ENCODE assay signal across 1 cellular context in the genomic region with DNA sequence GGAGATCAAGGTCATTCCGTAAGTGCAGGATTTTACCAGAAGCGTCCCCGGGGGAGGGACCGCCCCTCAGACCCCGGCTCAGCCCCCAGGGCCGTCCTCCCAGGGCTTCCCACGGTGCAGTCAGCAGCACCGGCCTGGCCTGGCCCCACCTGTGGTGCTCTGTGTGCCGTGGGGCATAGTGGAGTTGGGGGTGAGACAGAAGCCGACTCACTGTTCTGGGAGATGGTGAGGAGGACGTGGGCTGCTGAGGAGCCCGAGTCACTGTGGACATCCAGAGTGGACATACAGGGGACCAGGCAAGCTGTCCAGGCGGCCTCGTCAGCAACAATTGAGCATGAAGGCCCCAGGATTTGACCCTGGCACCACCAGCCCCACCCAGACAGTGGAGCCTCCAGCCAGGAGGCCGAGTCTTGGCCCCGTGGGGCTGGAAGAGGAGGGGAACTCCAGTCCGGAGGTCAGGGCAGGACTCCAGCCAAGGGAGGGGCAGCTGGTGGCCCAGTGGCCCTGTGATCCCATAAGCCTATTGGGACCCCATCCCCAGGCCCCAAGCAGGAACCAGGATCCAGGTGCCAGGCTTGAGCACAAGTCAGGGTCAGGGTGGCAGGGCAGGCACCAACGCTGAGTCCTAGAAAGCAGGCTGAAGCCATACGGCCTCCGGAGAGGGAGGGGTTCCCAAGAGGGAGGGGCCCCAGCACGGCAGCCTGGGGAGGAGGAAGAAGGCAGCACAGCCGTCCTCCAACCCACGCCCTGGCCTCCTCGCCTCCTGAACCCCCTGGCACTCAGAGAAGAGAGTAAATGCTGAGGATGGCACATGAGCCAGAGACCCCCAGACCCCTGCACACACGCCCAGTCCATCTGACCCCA.
TF ChIP-seq lines count a peak whose summit lies in the region.

No MANE protein-coding gene starts in this region.

TF ChIP-seq in WTC11, 78 proteins besides CTCF, POLR2A, EP300 and RAD21 (continued from another document):
- TF ChIP-seq, protein P1, sequence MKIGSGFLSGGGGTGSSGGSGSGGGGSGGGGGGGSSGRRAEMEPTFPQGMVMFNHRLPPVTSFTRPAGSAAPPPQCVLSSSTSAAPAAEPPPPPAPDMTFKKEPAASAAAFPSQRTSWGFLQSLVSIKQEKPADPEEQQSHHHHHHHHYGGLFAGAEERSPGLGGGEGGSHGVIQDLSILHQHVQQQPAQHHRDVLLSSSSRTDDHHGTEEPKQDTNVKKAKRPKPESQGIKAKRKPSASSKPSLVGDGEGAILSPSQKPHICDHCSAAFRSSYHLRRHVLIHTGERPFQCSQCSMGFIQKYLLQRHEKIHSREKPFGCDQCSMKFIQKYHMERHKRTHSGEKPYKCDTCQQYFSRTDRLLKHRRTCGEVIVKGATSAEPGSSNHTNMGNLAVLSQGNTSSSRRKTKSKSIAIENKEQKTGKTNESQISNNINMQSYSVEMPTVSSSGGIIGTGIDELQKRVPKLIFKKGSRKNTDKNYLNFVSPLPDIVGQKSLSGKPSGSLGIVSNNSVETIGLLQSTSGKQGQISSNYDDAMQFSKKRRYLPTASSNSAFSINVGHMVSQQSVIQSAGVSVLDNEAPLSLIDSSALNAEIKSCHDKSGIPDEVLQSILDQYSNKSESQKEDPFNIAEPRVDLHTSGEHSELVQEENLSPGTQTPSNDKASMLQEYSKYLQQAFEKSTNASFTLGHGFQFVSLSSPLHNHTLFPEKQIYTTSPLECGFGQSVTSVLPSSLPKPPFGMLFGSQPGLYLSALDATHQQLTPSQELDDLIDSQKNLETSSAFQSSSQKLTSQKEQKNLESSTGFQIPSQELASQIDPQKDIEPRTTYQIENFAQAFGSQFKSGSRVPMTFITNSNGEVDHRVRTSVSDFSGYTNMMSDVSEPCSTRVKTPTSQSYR (CRISPR knock-in tag; IDR thresholded peaks at IDR 0.05), result no peak
- TF ChIP-seq JUN (CRISPR knock-in tag; IDR thresholded peaks at IDR 0.05), result no peak
- TF ChIP-seq, protein P2, sequence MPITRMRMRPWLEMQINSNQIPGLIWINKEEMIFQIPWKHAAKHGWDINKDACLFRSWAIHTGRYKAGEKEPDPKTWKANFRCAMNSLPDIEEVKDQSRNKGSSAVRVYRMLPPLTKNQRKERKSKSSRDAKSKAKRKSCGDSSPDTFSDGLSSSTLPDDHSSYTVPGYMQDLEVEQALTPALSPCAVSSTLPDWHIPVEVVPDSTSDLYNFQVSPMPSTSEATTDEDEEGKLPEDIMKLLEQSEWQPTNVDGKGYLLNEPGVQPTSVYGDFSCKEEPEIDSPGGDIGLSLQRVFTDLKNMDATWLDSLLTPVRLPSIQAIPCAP (CRISPR knock-in tag; IDR thresholded peaks at IDR 0.05), result no peak
- TF ChIP-seq, protein P3, sequence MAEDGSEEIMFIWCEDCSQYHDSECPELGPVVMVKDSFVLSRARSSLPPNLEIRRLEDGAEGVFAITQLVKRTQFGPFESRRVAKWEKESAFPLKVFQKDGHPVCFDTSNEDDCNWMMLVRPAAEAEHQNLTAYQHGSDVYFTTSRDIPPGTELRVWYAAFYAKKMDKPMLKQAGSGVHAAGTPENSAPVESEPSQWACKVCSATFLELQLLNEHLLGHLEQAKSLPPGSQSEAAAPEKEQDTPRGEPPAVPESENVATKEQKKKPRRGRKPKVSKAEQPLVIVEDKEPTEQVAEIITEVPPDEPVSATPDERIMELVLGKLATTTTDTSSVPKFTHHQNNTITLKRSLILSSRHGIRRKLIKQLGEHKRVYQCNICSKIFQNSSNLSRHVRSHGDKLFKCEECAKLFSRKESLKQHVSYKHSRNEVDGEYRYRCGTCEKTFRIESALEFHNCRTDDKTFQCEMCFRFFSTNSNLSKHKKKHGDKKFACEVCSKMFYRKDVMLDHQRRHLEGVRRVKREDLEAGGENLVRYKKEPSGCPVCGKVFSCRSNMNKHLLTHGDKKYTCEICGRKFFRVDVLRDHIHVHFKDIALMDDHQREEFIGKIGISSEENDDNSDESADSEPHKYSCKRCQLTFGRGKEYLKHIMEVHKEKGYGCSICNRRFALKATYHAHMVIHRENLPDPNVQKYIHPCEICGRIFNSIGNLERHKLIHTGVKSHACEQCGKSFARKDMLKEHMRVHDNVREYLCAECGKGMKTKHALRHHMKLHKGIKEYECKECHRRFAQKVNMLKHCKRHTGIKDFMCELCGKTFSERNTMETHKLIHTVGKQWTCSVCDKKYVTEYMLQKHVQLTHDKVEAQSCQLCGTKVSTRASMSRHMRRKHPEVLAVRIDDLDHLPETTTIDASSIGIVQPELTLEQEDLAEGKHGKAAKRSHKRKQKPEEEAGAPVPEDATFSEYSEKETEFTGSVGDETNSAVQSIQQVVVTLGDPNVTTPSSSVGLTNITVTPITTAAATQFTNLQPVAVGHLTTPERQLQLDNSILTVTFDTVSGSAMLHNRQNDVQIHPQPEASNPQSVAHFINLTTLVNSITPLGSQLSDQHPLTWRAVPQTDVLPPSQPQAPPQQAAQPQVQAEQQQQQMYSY (CRISPR knock-in tag; IDR thresholded peaks at IDR 0.05), result no peak
- no peak for TF ChIP-seq ZNF671 (CRISPR knock-in tag; IDR thresholded peaks at IDR 0.05)
- TF ChIP-seq, protein P4, sequence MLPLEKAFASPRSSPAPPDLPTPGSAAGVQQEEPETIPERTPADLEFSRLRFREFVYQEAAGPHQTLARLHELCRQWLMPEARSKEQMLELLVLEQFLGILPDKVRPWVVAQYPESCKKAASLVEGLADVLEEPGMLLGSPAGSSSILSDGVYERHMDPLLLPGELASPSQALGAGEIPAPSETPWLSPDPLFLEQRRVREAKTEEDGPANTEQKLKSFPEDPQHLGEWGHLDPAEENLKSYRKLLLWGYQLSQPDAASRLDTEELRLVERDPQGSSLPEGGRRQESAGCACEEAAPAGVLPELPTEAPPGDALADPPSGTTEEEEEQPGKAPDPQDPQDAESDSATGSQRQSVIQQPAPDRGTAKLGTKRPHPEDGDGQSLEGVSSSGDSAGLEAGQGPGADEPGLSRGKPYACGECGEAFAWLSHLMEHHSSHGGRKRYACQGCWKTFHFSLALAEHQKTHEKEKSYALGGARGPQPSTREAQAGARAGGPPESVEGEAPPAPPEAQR (CRISPR knock-in tag; IDR thresholded peaks at IDR 0.05), result no peak
- no peak for TF ChIP-seq CREM (CRISPR knock-in tag; IDR thresholded peaks at IDR 0.05)
- TF ChIP-seq, protein P5, sequence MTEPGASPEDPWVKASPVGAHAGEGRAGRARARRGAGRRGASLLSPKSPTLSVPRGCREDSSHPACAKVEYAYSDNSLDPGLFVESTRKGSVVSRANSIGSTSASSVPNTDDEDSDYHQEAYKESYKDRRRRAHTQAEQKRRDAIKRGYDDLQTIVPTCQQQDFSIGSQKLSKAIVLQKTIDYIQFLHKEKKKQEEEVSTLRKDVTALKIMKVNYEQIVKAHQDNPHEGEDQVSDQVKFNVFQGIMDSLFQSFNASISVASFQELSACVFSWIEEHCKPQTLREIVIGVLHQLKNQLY (CRISPR knock-in tag; IDR thresholded peaks at IDR 0.05), result no peak
- TF ChIP-seq NFYB (CRISPR knock-in tag; conservative IDR thresholded peaks at IDR 0.05; ENCODE audit: low read depth), result no peak
- no peak for TF ChIP-seq SMAD3 (CRISPR knock-in tag; IDR thresholded peaks at IDR 0.05; ENCODE audit: borderline replicate concordance)
- TF ChIP-seq FOXJ3 (CRISPR knock-in tag; IDR thresholded peaks at IDR 0.05; ENCODE audit: borderline replicate concordance), result no peak
- no peak for TF ChIP-seq ZBTB21 (CRISPR knock-in tag; IDR thresholded peaks at IDR 0.05; ENCODE audit: borderline replicate concordance)
